26 cellular contexts compared by ENCODE assay signal in the genomic region with DNA sequence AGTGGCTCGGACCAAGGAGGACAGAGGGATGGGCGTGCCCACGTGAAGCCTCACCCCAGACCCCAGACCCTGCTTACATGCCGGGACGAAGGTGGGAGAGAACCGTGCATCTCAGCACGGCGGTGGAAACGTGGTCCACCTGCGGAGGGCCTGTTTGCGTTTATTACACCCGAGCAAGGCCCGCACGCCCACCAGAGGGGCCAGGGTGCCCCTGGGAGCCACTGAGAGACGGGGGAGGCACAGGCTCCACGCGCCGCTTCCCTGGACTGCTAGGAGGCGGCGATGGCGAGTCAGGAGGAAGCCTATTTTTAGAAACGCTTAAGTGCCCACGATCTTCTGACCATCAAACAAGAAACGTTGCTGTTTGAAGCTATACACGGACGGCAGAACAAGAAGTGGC.
DNase-seq lines count a peak whose midpoint lies in the region; ATAC-seq lines count a peak whose summit lies in the region.
"Had no signal": no experiment of that assay in that cellular context is flagged by ENCODE, and none has a peak within 500 bp of the region (broad histone marks: within the 10 kb centered on the region; RNA-seq: fewer than 3 reads in every experiment).

No MANE protein-coding gene starts in this region.

- H3K79me2 ChIP-seq in trophoblast cell (ENCODE audit: control insufficient read depth, insufficient read depth, low read length, poor library complexity), result peaks cover 4% of the 10 kb centered on the region
- no peaks in the 10 kb centered on the region for H3K79me2 ChIP-seq in mesendoderm (ENCODE audit: control insufficient read depth, insufficient read depth, low read length)

- H3K4me2 ChIP-seq in trophoblast cell (ENCODE audit: low read length) (no peak overlapping the region), mesendoderm (ENCODE audit: low read length) (no peak overlapping the region)

- DNase-seq in COLO668 (lab: John Stamatoyannopoulos, UW; ENCODE audit: unreplicated experiment) (peak; percentile 42), right cardiac atrium (no peak), trophoblast cell (no peak), NCI-H524 (lab: John Stamatoyannopoulos, UW) (no peak), mesendoderm (no peak), HEK293T (ENCODE audit: extremely low spot score) (no peak)
- DNase-seq in activated naive CD4-positive, alpha-beta T cell treated with anti-CD3 and anti-CD28 coated beads for 36 hours, result no peak
- DNase-seq: ACHN; activated CD4-positive, CD25-positive, alpha-beta regulatory T cell; activated gamma-delta T cell treated with Interleukin-2 at 50 U/mL for 16 hours; activated naive CD8-positive, alpha-beta T cell treated with anti-CD3 and anti-CD28 coated beads, Interleukin-2, amount 50 U/mL, for 24 hours; activated T-cell treated with anti-CD3 and anti-CD28 coated beads, Interleukin-2, amount 50 U/mL, for 48 hours; BE2C; central memory CD4-positive, alpha-beta T cell; Karpas-422; NCI-H446; spleen; stimulated activated CD4-positive, alpha-beta T cell treated with anti-CD3 and anti-CD28 coated beads, Interleukin-2, amount 100 ng/mL, for 24 hours; stimulated activated naive CD8-positive, alpha-beta T cell treated with anti-CD3 and anti-CD28 coated beads, Interleukin-15, amount 100 ng/mL, for 72 hours; T-helper 1 cell had no signal

- 77% methylated on average over 26 of the region's 26 CpGs for WGBS in right cardiac atrium
- WGBS in trophoblast cell (ENCODE audit: extremely low coverage, insufficient coverage, insufficient read length), result no CpG with 5 or more reads among the region's 26 CpGs
- no CpG with 5 or more reads among the region's 26 CpGs for WGBS in mesendoderm (ENCODE audit: extremely low coverage, insufficient coverage, low lambda C conversion rate)

- no peak overlapping the region for H4K5ac ChIP-seq in mesendoderm (ENCODE audit: low read length)

- POLR2A ChIA-PET in HEK293T (lab: Yijun Ruan, JAX), result no interaction called here

- H2AK5ac ChIP-seq in trophoblast cell (ENCODE audit: low read length) (no peak overlapping the region), mesendoderm (ENCODE audit: low read length) (no peak overlapping the region)

- peaks cover 59% of the 10 kb centered on the region for H3K36me3 Mint-ChIP-seq in dendritic cell treated with granulocyte-macrophage colony-stimulating factor and Interleukin-4, amounts not matched to agents 40 ng/mL and 50 ng/mL, for 4 days (ENCODE audit: low read depth)
- peaks cover 2% of the 10 kb centered on the region for H3K36me3 Mint-ChIP-seq in activated naive CD4-positive, alpha-beta T cell treated with anti-CD3 and anti-CD28 coated beads for 36 hours (ENCODE audit: low read depth)

- H3K36me3 ChIP-seq in trophoblast cell (ENCODE audit: control insufficient read depth in 1 of 2, insufficient read depth in 2 of 2, low read length in 2 of 2) (peaks cover 2 to 5% of the 10 kb centered on the region in 2 experiments), mesendoderm (ENCODE audit: control insufficient read depth, insufficient read depth, low read length) (no peaks in the 10 kb centered on the region)
- H3K36me3 ChIP-seq: BE2C, thoracic aorta had no signal

- intact Hi-C loops in dendritic cell treated with granulocyte-macrophage colony-stimulating factor and Interleukin-4, amounts not matched to agents 40 ng/mL and 50 ng/mL, for 4 days (cut with micrococcal nuclease), result no loop called here
- intact Hi-C loops in right cardiac atrium (cut with DNase I), result no loop called here
- intact Hi-C loops in activated naive CD4-positive, alpha-beta T cell treated with anti-CD3 and anti-CD28 coated beads for 36 hours (cut with micrococcal nuclease), result no loop called here

- H3K4me1 ChIP-seq in right cardiac atrium (ENCODE audit: control insufficient read depth, insufficient read depth, low read length) (no peaks in the 10 kb centered on the region), trophoblast cell (ENCODE audit: control insufficient read depth in 1 of 2, insufficient read depth in 2 of 2, low read length in 2 of 2) (peaks cover 0 to 2% of the 10 kb centered on the region in 2 experiments), mesendoderm (ENCODE audit: control insufficient read depth, low read depth, low read length) (no peaks in the 10 kb centered on the region)
- H3K4me1 ChIP-seq: parathyroid adenoma had no signal

- H2BK120ac ChIP-seq in trophoblast cell (ENCODE audit: insufficient read depth, low read length, poor library complexity), result no peak overlapping the region
- H2BK120ac ChIP-seq in mesendoderm (ENCODE audit: low read depth, low read length), result no peak overlapping the region

- no peak overlapping the region for H3K4me3 ChIP-seq in right cardiac atrium (ENCODE audit: low read length)
- H3K4me3 ChIP-seq in trophoblast cell (ENCODE audit: low read depth, low read length), result no peak overlapping the region
- no peak overlapping the region for H3K4me3 ChIP-seq in mesendoderm (ENCODE audit: low read length)
- H3K4me3 ChIP-seq: GM12878, spleen, thoracic aorta had no signal

- H3K18ac ChIP-seq in trophoblast cell (ENCODE audit: low read length) (no peak overlapping the region), mesendoderm (ENCODE audit: low read length) (no peak overlapping the region)

- H3K23ac ChIP-seq in trophoblast cell (ENCODE audit: low read length) (no peak overlapping the region), mesendoderm (ENCODE audit: low read length) (no peak overlapping the region)

- H2BK12ac ChIP-seq in trophoblast cell (ENCODE audit: low read length), result no peak overlapping the region

- peaks cover 50% of the 10 kb centered on the region for H3K4me1 Mint-ChIP-seq in dendritic cell treated with granulocyte-macrophage colony-stimulating factor and Interleukin-4, amounts not matched to agents 40 ng/mL and 50 ng/mL, for 4 days (ENCODE audit: low read depth)
- peaks cover 25% of the 10 kb centered on the region for H3K4me1 Mint-ChIP-seq in activated naive CD4-positive, alpha-beta T cell treated with anti-CD3 and anti-CD28 coated beads for 36 hours (ENCODE audit: low read depth)

- no peak overlapping the region for H4K12ac ChIP-seq in trophoblast cell (ENCODE audit: low read depth, low read length)

- H3K9ac ChIP-seq in trophoblast cell (ENCODE audit: low read length), result no peak overlapping the region
- no peak overlapping the region for H3K9ac ChIP-seq in mesendoderm (ENCODE audit: low read length)
- H3K9ac ChIP-seq: parathyroid adenoma had no signal

- H2BK5ac ChIP-seq in trophoblast cell (ENCODE audit: low read depth, low read length, poor library complexity) (no peak overlapping the region), mesendoderm (ENCODE audit: low read length) (no peak overlapping the region)

- H4K91ac ChIP-seq in trophoblast cell (ENCODE audit: low read depth, low read length), result no peak overlapping the region

- H2BK15ac ChIP-seq in mesendoderm (replicated peaks; ENCODE audit: low read depth), result no peak overlapping the region

- H4K8ac ChIP-seq in trophoblast cell (ENCODE audit: low read depth, low read length), result no peak overlapping the region
- H4K8ac ChIP-seq in mesendoderm (ENCODE audit: low read depth, low read length), result no peak overlapping the region

- H3K27me3 ChIP-seq in right cardiac atrium (ENCODE audit: control insufficient read depth, insufficient read depth) (no peaks in the 10 kb centered on the region), trophoblast cell (ENCODE audit: insufficient read depth, low read length) (no peaks in the 10 kb centered on the region), mesendoderm (ENCODE audit: insufficient read depth, low read length, poor library complexity) (no peaks in the 10 kb centered on the region)
- H3K27me3 ChIP-seq: BE2C, spleen had no signal

- H3K4ac ChIP-seq in trophoblast cell (ENCODE audit: low read depth, low read length), result no peak overlapping the region
- no peak overlapping the region for H3K4ac ChIP-seq in mesendoderm (ENCODE audit: low read depth, low read length)

- CTCF ChIA-PET in activated naive CD4-positive, alpha-beta T cell treated with anti-CD3 and anti-CD28 coated beads for 36 hours (lab: Charles Lee), result no interaction called here
- CTCF ChIA-PET in HEK293T (lab: Yijun Ruan, JAX), result no interaction called here

- no peaks in the 10 kb centered on the region for H3K79me1 ChIP-seq in trophoblast cell (ENCODE audit: low read length)
- H3K79me1 ChIP-seq in mesendoderm (ENCODE audit: low read length), result peaks cover 7% of the 10 kb centered on the region

- H3K27ac Mint-ChIP-seq in dendritic cell treated with granulocyte-macrophage colony-stimulating factor and Interleukin-4, amounts not matched to agents 40 ng/mL and 50 ng/mL, for 4 days, result peak overlapping the region; percentile 45
- H3K27ac Mint-ChIP-seq in activated naive CD4-positive, alpha-beta T cell treated with anti-CD3 and anti-CD28 coated beads for 36 hours, result no peak overlapping the region
- H3K27ac Mint-ChIP-seq: activated naive CD8-positive, alpha-beta T cell treated with anti-CD3 and anti-CD28 coated beads, Interleukin-2, amount 50 U/mL, for 24 hours; stimulated activated naive CD8-positive, alpha-beta T cell treated with anti-CD3 and anti-CD28 coated beads, Interleukin-15, amount 100 ng/mL, for 72 hours had no signal

- H2AFZ ChIP-seq in trophoblast cell (ENCODE audit: insufficient read depth, low read length, poor library complexity), result peak overlapping the region; percentile 27
- H2AFZ ChIP-seq: parathyroid adenoma had no signal

- H3K14ac ChIP-seq in trophoblast cell (ENCODE audit: low read length), result no peak overlapping the region

- no peaks in the 10 kb centered on the region for H3K27me3 Mint-ChIP-seq in dendritic cell treated with granulocyte-macrophage colony-stimulating factor and Interleukin-4, amounts not matched to agents 40 ng/mL and 50 ng/mL, for 4 days
- H3K27me3 Mint-ChIP-seq in activated naive CD4-positive, alpha-beta T cell treated with anti-CD3 and anti-CD28 coated beads for 36 hours (ENCODE audit: low read depth), result no peaks in the 10 kb centered on the region
- H3K27me3 Mint-ChIP-seq: activated naive CD8-positive, alpha-beta T cell treated with anti-CD3 and anti-CD28 coated beads, Interleukin-2, amount 50 U/mL, for 24 hours; stimulated activated naive CD8-positive, alpha-beta T cell treated with anti-CD3 and anti-CD28 coated beads, Interleukin-15, amount 100 ng/mL, for 72 hours had no signal

- H3K27ac ChIP-seq in right cardiac atrium (ENCODE audit: low read length), result peak overlapping the region; percentile 43
- H3K27ac ChIP-seq in trophoblast cell (ENCODE audit: low read depth, low read length), result no peak overlapping the region
- H3K27ac ChIP-seq in mesendoderm (ENCODE audit: low read depth, low read length), result no peak overlapping the region
- H3K27ac ChIP-seq: parathyroid adenoma, spleen, thoracic aorta had no signal

- H3K4me3 Mint-ChIP-seq in dendritic cell treated with granulocyte-macrophage colony-stimulating factor and Interleukin-4, amounts not matched to agents 40 ng/mL and 50 ng/mL, for 4 days, result no peak overlapping the region
- H3K4me3 Mint-ChIP-seq in activated naive CD4-positive, alpha-beta T cell treated with anti-CD3 and anti-CD28 coated beads for 36 hours, result no peak overlapping the region
- H3K4me3 Mint-ChIP-seq: activated naive CD8-positive, alpha-beta T cell treated with anti-CD3 and anti-CD28 coated beads, Interleukin-2, amount 50 U/mL, for 24 hours; neural crest cell; stimulated activated naive CD8-positive, alpha-beta T cell treated with anti-CD3 and anti-CD28 coated beads, Interleukin-15, amount 100 ng/mL, for 72 hours had no signal

- H3K56ac ChIP-seq in mesendoderm (ENCODE audit: low read length), result no peak overlapping the region

- no peaks in the 10 kb centered on the region for H3K9me3 ChIP-seq in right cardiac atrium (ENCODE audit: control insufficient read depth, low read length)
- H3K9me3 ChIP-seq in trophoblast cell (ENCODE audit: insufficient read depth, low read depth, low read length), result no peaks in the 10 kb centered on the region
- H3K9me3 ChIP-seq: BE2C, spleen, thoracic aorta had no signal

- ATAC-seq in right cardiac atrium, result peak; percentile 29 to 33
- ATAC-seq: activated naive CD8-positive, alpha-beta T cell treated with anti-CD3 and anti-CD28 coated beads, Interleukin-2, amount 50 U/mL, for 24 hours; GM12878; HepG2; stimulated activated naive CD8-positive, alpha-beta T cell treated with anti-CD3 and anti-CD28 coated beads, Interleukin-15, amount 100 ng/mL, for 72 hours had no signal

- H3K9me3 Mint-ChIP-seq in dendritic cell treated with granulocyte-macrophage colony-stimulating factor and Interleukin-4, amounts not matched to agents 40 ng/mL and 50 ng/mL, for 4 days, result no peaks in the 10 kb centered on the region
- no peaks in the 10 kb centered on the region for H3K9me3 Mint-ChIP-seq in activated naive CD4-positive, alpha-beta T cell treated with anti-CD3 and anti-CD28 coated beads for 36 hours
- H3K9me3 Mint-ChIP-seq: activated naive CD8-positive, alpha-beta T cell treated with anti-CD3 and anti-CD28 coated beads, Interleukin-2, amount 50 U/mL, for 24 hours; neural crest cell; stimulated activated naive CD8-positive, alpha-beta T cell treated with anti-CD3 and anti-CD28 coated beads, Interleukin-15, amount 100 ng/mL, for 72 hours had no signal
